In genomic region chr1:173050865-173051264, GRCh38 we compare ENCODE assay signal across 13 cellular contexts. TPM values are rescaled to one million over a fixed set of nuclear protein-coding genes. Genes with fewer than 3 reads are reported as not detected.
A peak's percentile ranks its signal among the peaks of the same experiment; 100 is the strongest.
DNase-seq lines count a peak whose midpoint lies in the region; ATAC-seq and TF ChIP-seq lines count a peak whose summit lies in the region.
"Had no signal": no experiment of that assay in that cellular context is flagged by ENCODE, and none has a peak within 500 bp of the region (broad histone marks: within the 10 kb centered on the region; RNA-seq: fewer than 3 reads in every experiment).

A gene with protein sequence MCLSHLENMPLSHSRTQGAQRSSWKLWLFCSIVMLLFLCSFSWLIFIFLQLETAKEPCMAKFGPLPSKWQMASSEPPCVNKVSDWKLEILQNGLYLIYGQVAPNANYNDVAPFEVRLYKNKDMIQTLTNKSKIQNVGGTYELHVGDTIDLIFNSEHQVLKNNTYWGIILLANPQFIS (minus strand): TSS chr1:173050941. CDS start chr1:173050896, 45 bp downstream.

- no peak within 1 kb of the TSS for H3K9ac ChIP-seq in mesenchymal stem cell (ENCODE audit: low read length)

- peak within 1 kb of the TSS; percentile 88 for H4K8ac ChIP-seq in mesenchymal stem cell (ENCODE audit: low read length)

- H3K27ac ChIP-seq in epithelial cell of prostate: peak within 1 kb of the TSS; percentile 86
- H3K27ac ChIP-seq in mesenchymal stem cell (ENCODE audit: low read length, poor library complexity, severe bottlenecking): peak within 1 kb of the TSS; percentile 29
- H3K27ac ChIP-seq in dorsolateral prefrontal cortex: no peak within 1 kb of the TSS
- H3K27ac ChIP-seq: C4-2B had no signal

- H2BK12ac ChIP-seq in mesenchymal stem cell (ENCODE audit: low read length in 2 of 2): peak within 1 kb of the TSS; percentile 93 to 98

- no peak within 1 kb of the TSS for H3K23ac ChIP-seq in mesenchymal stem cell (ENCODE audit: low read length in 2 of 2)

- H2BK15ac ChIP-seq in mesenchymal stem cell (ENCODE audit: low read depth, poor library complexity, severe bottlenecking): no peak within 1 kb of the TSS

- H3K9me3 ChIP-seq in mesenchymal stem cell (ENCODE audit: control insufficient read depth, low read length): no peaks in the 10 kb centered on the region

- BruUV-seq in Calu3 (replicated peaks; lab: Mats Ljungman, UMichigan): no TSS peak

- no CpG with 5 or more reads among the region's 4 CpGs for WGBS in mesenchymal stem cell

- no peaks in the 10 kb centered on the region for H3K27me3 Mint-ChIP-seq in Calu3 (ENCODE audit: unreplicated experiment)

- H2BK5ac ChIP-seq in mesenchymal stem cell (ENCODE audit: low read depth, low read length, poor library complexity, severe bottlenecking): no peak within 1 kb of the TSS

- no peak within 1 kb of the TSS for H2AFZ ChIP-seq in mesenchymal stem cell (ENCODE audit: low read depth, low read length)

- H3K27me3 ChIP-seq in mesenchymal stem cell (ENCODE audit: control insufficient read depth in 1 of 2, insufficient read depth in 1 of 2, low read length in 2 of 2) (no peaks in the 10 kb centered on the region), dorsolateral prefrontal cortex (no peaks in the 10 kb centered on the region)

- intact Hi-C loops in Calu3 (cut with micrococcal nuclease; ENCODE audit: unreplicated experiment) (loop anchor here (5.0 to 10.0 kb wide), 4 partner anchors 151 to 306 kb away; no protein-coding TSS in a partner anchor), dorsolateral prefrontal cortex (cut with DNase I) (no loop called here)

- no peak within 1 kb of the TSS for H3K14ac ChIP-seq in mesenchymal stem cell (ENCODE audit: low read length in 2 of 2)

- H3K4me3 Mint-ChIP-seq in Calu3 (ENCODE audit: low read depth, unreplicated experiment): no peak within 1 kb of the TSS

- peaks cover 3% of the 10 kb centered on the region for H3K36me3 Mint-ChIP-seq in Calu3 (ENCODE audit: insufficient read depth, unreplicated experiment)

- CTCF ChIA-PET in Calu3 (lab: Charles Lee): interaction anchor here (0.6 to 0.7 kb wide), 3 partner anchors 10 to 60 kb away, joined by 5 to 6 read pairs (median 5); no protein-coding TSS in a partner anchor

- no peak within 1 kb of the TSS for H4K91ac ChIP-seq in mesenchymal stem cell (ENCODE audit: low read length)

- DNase-seq in Calu3 (no peak), NCI-H2171 treated with DMSO at 0.1 percent for 48 hours (lab: John Stamatoyannopoulos, UW) (peak; percentile 87), epithelial cell of prostate (ENCODE audit: low read depth, low spot score) (no peak), mesenchymal stem cell (peak; percentile 61), NCI-H82 treated with DMSO at 0.1 percent for 48 hours (lab: John Stamatoyannopoulos, UW; ENCODE audit: unreplicated experiment) (no peak), dorsolateral prefrontal cortex (no peak)
- DNase-seq: activated T-cell treated with anti-CD3 and anti-CD28 coated beads, Interleukin-2, amount 50 U/mL, for 48 hours; Karpas-422; NCI-H748 treated with DMSO at 0.1 percent for 48 hours had no signal

- peak within 1 kb of the TSS; percentile 59 for H3K27ac Mint-ChIP-seq in Calu3 (ENCODE audit: unreplicated experiment)

- H3K9me3 Mint-ChIP-seq in Calu3 (ENCODE audit: low read depth, unreplicated experiment): no peaks in the 10 kb centered on the region

- H3K4me1 Mint-ChIP-seq in Calu3 (ENCODE audit: low read depth, unreplicated experiment): peaks cover 54% of the 10 kb centered on the region

- H3K4me3 ChIP-seq in mesenchymal stem cell (ENCODE audit: insufficient read depth in 1 of 2, low read depth in 1 of 2, low read length in 2 of 2): no peak within 1 kb of the TSS
- H3K4me3 ChIP-seq in dorsolateral prefrontal cortex: no peak within 1 kb of the TSS
- H3K4me3 ChIP-seq: GM12878 had no signal

- ATAC-seq in GM19395 (IDR thresholded peaks at IDR 0.05; ENCODE audit: unreplicated experiment) (no peak), GM21528 (IDR thresholded peaks at IDR 0.05; ENCODE audit: low FRiP score, unreplicated experiment) (no peak)
- ATAC-seq: GM12878 had no signal

- H3K18ac ChIP-seq in mesenchymal stem cell (ENCODE audit: low read depth in 1 of 2, low read length in 2 of 2): peak within 1 kb of the TSS; percentile 24 to 62

- TF ChIP-seq CTCF in Calu3 (IDR thresholded peaks at IDR 0.05; ENCODE audit: unreplicated experiment) (no peak), dorsolateral prefrontal cortex (IDR thresholded peaks at IDR 0.05 in 54 of 56, conservative IDR thresholded peaks at IDR 0.05 in 2 of 56; ENCODE audit: low read depth in 1 of 56, partially characterized antibody in 56 of 56) (no peak)

- H2BK120ac ChIP-seq in mesenchymal stem cell (ENCODE audit: low read depth, low read length): no peak within 1 kb of the TSS

- peaks cover 2% of the 10 kb centered on the region for H3K4me1 ChIP-seq in mesenchymal stem cell (ENCODE audit: control insufficient read depth, insufficient read depth, low read depth, low read length)

- H3K4me2 ChIP-seq in mesenchymal stem cell (ENCODE audit: low read length, poor library complexity, severe bottlenecking): no peak within 1 kb of the TSS

- peak within 1 kb of the TSS in 1 of 2 experiments; percentile 80 for H3K4ac ChIP-seq in mesenchymal stem cell (ENCODE audit: low read depth in 1 of 2, low read length in 2 of 2)

- no peaks in the 10 kb centered on the region for H3K79me1 ChIP-seq in mesenchymal stem cell (replicated peaks; ENCODE audit: low read length, poor library complexity, severe bottlenecking)

- no peaks in the 10 kb centered on the region for H3K36me3 ChIP-seq in mesenchymal stem cell (ENCODE audit: control insufficient read depth in 1 of 2, insufficient read depth in 2 of 2, low read depth in 1 of 2, low read length in 2 of 2)

- peak within 1 kb of the TSS; percentile 69 for H2AK5ac ChIP-seq in mesenchymal stem cell (ENCODE audit: low read length, severe bottlenecking)

RNA-seq across cellular contexts. Expression of the gene that starts here (rescaled TPM):
- not detected in 2 replicates for total RNA-seq in Calu3 (2022)
- polyA plus RNA-seq in mesenchymal stem cell (2013, experiment 1 of 2): 16.0 TPM
- polyA plus RNA-seq in mesenchymal stem cell (2013, experiment 2 of 2): 16.1 TPM
- total RNA-seq in dorsolateral prefrontal cortex: 1 to 10 TPM in 71 of 120 experiments, under 1 TPM in 48, not detected in 1; 0.32 to 3.7 (median 1.1) TPM
- total RNA-seq: GM12878 had no signal
- polyA plus RNA-seq: GM12878 had no signal

Comparison
In these comparisons a context has a peak if more than half of its experiments do, and no peak if none do; other contexts are left out.
1. DNase-seq: peak in NCI-H2171 treated with DMSO at 0.1 percent for 48 hours (single experiment) and mesenchymal stem cell (single experiment); none in Calu3 (single experiment), epithelial cell of prostate (single experiment), NCI-H82 treated with DMSO at 0.1 percent for 48 hours (single experiment) and dorsolateral prefrontal cortex (0 of 10).
2. H3K27ac ChIP-seq: peak in epithelial cell of prostate (single experiment) and mesenchymal stem cell (single experiment); none in dorsolateral prefrontal cortex (0 of 59).